Comparison of ENCODE assay signal across 8 cellular contexts in genomic region chr1:173870252-173871075, GRCh38. TPM values are rescaled to one million over a fixed set of nuclear protein-coding genes. Genes with fewer than 3 reads are reported as not detected.
A peak's percentile ranks its signal among the peaks of the same experiment; 100 is the strongest.
DNase-seq lines count a peak whose midpoint lies in the region; ATAC-seq and TF ChIP-seq lines count a peak whose summit lies in the region.

No MANE protein-coding gene starts in this region.

- peaks cover 68% of the 10 kb centered on the region for H3K79me2 ChIP-seq in GM23338 (replicated peaks; ENCODE audit: insufficient read depth)

- H3K4me2 ChIP-seq in GM23338, result no peak overlapping the region

- H4K20me1 ChIP-seq in GM23338 (replicated peaks; ENCODE audit: insufficient read depth), result peaks cover 10% of the 10 kb centered on the region

- H3K27me3 ChIP-seq in GM23338 (ENCODE audit: insufficient read depth), result no peaks in the 10 kb centered on the region
- no peaks in the 10 kb centered on the region for H3K27me3 ChIP-seq in mucosa of stomach (ENCODE audit: control insufficient read depth, insufficient read depth, low read length)
- H3K27me3 ChIP-seq in tibial artery, result no peaks in the 10 kb centered on the region

- peaks cover 10% of the 10 kb centered on the region; the same call in 2 of the 3 replicates for H3K9me3 Mint-ChIP-seq in GM23338

- DNase-seq in COLO829 (ENCODE audit: low spot score) (peak; percentile 73), GM23338 (ENCODE audit: low spot score) (no peak), tibial artery (no peak), NCI-H2171 (lab: John Stamatoyannopoulos, UW) (no peak), NCI-H226 (no peak)
- peak; percentile 32 to 53 for DNase-seq in activated CD4-positive, alpha-beta T cell treated with anti-CD3 and anti-CD28 coated beads, Interleukin-2, amount 50 U/mL, for 48 hours

- intact Hi-C loops in tibial artery (cut with DNase I; ENCODE audit: low total_unique reads), result no loop called here

- no peak for TF ChIP-seq CTCF in GM23338 (conservative IDR thresholded peaks at IDR 0.05; ENCODE audit: low read depth in 2 of 2)
- TF ChIP-seq CTCF in tibial artery (IDR thresholded peaks at IDR 0.05), result no peak

- H3K9ac ChIP-seq in mucosa of stomach (ENCODE audit: low read length), result peak overlapping the region; percentile 83

- no peak overlapping the region for H3K27ac Mint-ChIP-seq in GM23338

- H3K4me1 Mint-ChIP-seq in GM23338, result peaks cover 24% of the 10 kb centered on the region

- ATAC-seq in GM23338, result no peak
- ATAC-seq in GM21737 (IDR thresholded peaks at IDR 0.05; ENCODE audit: unreplicated experiment), result no peak

- peaks cover 20% of the 10 kb centered on the region for H3K4me1 ChIP-seq in GM23338 (ENCODE audit: insufficient read depth)
- H3K4me1 ChIP-seq in mucosa of stomach (ENCODE audit: control insufficient read depth, insufficient read depth, low read length), result peaks cover 17% of the 10 kb centered on the region
- H3K4me1 ChIP-seq in tibial artery, result peaks cover 0 to 33% (median 8%) of the 10 kb centered on the region in 4 donors

- no peak overlapping the region for H2AFZ ChIP-seq in GM23338

- H3K27ac ChIP-seq in GM23338 (ENCODE audit: low read depth) (peak overlapping the region; percentile 21; the same call in 1 of the 2 replicates), tibial artery (no peak overlapping the region)

- peaks cover 29% of the 10 kb centered on the region for H3F3A ChIP-seq in GM23338 (replicated peaks; ENCODE audit: low read depth)

- H3K4me3 Mint-ChIP-seq in GM23338, result peak overlapping the region; percentile 16; the same call in 1 of the 3 replicates

- no peaks in the 10 kb centered on the region for H3K9me2 ChIP-seq in GM23338 (ENCODE audit: insufficient read depth)

- H3K27me3 Mint-ChIP-seq in GM23338 (ENCODE audit: insufficient read depth, low read depth, poor library complexity), result peaks cover 25% of the 10 kb centered on the region

- H3K36me3 Mint-ChIP-seq in GM23338 (ENCODE audit: low read depth), result peaks cover 55% of the 10 kb centered on the region

- peaks cover 20% of the 10 kb centered on the region for H3K36me3 ChIP-seq in GM23338 (ENCODE audit: insufficient read depth)
- H3K36me3 ChIP-seq in mucosa of stomach (ENCODE audit: control insufficient read depth, insufficient read depth, low read length), result peaks cover 5% of the 10 kb centered on the region
- H3K36me3 ChIP-seq in tibial artery, result peaks cover 24 to 37% (median 35%) of the 10 kb centered on the region in 3 donors

- H3K9me3 ChIP-seq in mucosa of stomach (ENCODE audit: control insufficient read depth, low read length) (no peaks in the 10 kb centered on the region), tibial artery (no peaks in the 10 kb centered on the region)

- no peak overlapping the region for H3K4me3 ChIP-seq in GM23338
- no peak overlapping the region for H3K4me3 ChIP-seq in mucosa of stomach (ENCODE audit: low read length)
- H3K4me3 ChIP-seq in tibial artery, result no peak overlapping the region

TF ChIP-seq in GM23338, 12 proteins besides CTCF, POLR2A, EP300 and RAD21:
- TF ChIP-seq NANOG (IDR thresholded peaks at IDR 0.05; ENCODE audit: borderline replicate concordance) (no peak), ZNF114 (CRISPR knock-in tag; IDR thresholded peaks at IDR 0.05) (no peak), CREB1 (CRISPR knock-in tag; IDR thresholded peaks at IDR 0.05; ENCODE audit: low read depth) (no peak), EZH2 (IDR thresholded peaks at IDR 0.05; ENCODE audit: low read depth, unreplicated experiment) (no peak), ZNF331 (CRISPR knock-in tag; IDR thresholded peaks at IDR 0.05; ENCODE audit: low read depth) (no peak)

RNA-seq across cellular contexts. Expression of gene ZBTB37, which starts 2.3 kb away (rescaled TPM):
- total RNA-seq in GM23338 (2014; rRNA removed; shearing (Covaris generic)), result 15.2 and 15.8 TPM in 2 replicates
- polyA plus RNA-seq in GM23338 (2016; fragmentation: Nextera tagmentation; extraction: Ambion mirVana), result 1.4 and 2.7 TPM in 2 replicates

RNA-seq across cellular contexts. Expression of gene GAS5, which starts 2.7 kb away (rescaled TPM):
- 979 and 1,111 TPM in 2 replicates for total RNA-seq in GM23338 (2014; rRNA removed; shearing (Covaris generic))
- 992 and 1,077 TPM in 2 replicates for polyA plus RNA-seq in GM23338 (2016; fragmentation: Nextera tagmentation; extraction: Ambion mirVana)

RNA-seq across cellular contexts. Expression of gene CENPL, which starts 45.8 kb away (rescaled TPM):
- 23.5 and 40.7 TPM in 2 replicates for total RNA-seq in GM23338 (2014; rRNA removed; shearing (Covaris generic))
- polyA plus RNA-seq in GM23338 (2016; fragmentation: Nextera tagmentation; extraction: Ambion mirVana), result 8.8 and 13.6 TPM in 2 replicates

RNA-seq across cellular contexts. Expression of gene DARS2, which starts 46.0 kb away (rescaled TPM):
- total RNA-seq in GM23338 (2014; rRNA removed; shearing (Covaris generic)), result 41.1 and 49.9 TPM in 2 replicates
- 17.0 and 18.1 TPM in 2 replicates for polyA plus RNA-seq in GM23338 (2016; fragmentation: Nextera tagmentation; extraction: Ambion mirVana)

RNA-seq across cellular contexts. Expression of gene SERPINC1, which starts 46.7 kb away (rescaled TPM):
- total RNA-seq in GM23338 (2014; rRNA removed; shearing (Covaris generic)), result not detected in 2 replicates
- polyA plus RNA-seq in GM23338 (2016; fragmentation: Nextera tagmentation; extraction: Ambion mirVana), result not detected in 2 replicates

Comparison
In these comparisons a context has a peak if more than half of its experiments do, and no peak if none do; other contexts are left out.
1. DNase-seq: peak in COLO829 (single experiment) and activated CD4-positive, alpha-beta T cell treated with anti-CD3 and anti-CD28 coated beads, Interleukin-2, amount 50 U/mL, for 48 hours (2 of 2); none in GM23338 (single experiment), tibial artery (0 of 2), NCI-H2171 (single experiment) and NCI-H226 (single experiment).